8 cellular contexts compared by ENCODE assay signal in the genomic region with DNA sequence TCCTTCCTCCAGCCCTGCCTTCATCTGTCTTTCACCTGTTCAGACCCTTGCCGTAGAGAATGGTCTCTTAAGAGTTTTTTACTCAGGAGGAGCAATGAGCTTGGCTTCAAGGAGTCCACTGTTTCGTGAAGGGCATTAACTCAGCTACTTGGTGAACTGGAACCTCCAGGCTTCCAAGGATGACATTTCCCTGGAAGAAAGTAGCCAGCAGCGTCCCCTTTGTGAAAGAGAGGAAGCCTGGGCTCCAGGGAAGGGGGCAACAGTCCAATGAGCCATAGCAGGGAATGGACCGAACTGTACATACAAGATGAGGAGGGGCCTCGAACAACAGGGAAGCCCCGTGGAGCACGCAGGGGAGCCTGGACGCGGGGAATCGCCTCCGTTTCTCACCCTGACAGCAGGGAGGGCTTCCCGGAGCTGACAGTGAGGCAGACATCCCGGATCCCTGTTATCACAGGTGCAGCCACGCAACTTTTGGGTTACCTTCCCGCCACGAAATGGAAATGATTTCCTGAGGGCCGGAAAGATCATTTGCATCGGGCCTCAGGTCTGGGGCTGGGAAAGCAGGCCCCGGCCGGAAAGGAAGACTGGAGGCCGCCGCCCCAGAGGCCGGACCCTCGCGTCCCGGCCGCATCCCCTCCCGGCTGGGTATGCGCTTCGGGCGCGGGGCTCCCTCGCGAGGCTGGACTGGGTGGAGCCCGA. TPM values are rescaled to one million over a fixed set of nuclear protein-coding genes. Genes with fewer than 3 reads are reported as not detected.
DNase-seq lines count a peak whose midpoint lies in the region; ATAC-seq and TF ChIP-seq lines count a peak whose summit lies in the region.

No MANE protein-coding gene starts in this region.

- no peaks in the 10 kb centered on the region for H3K9me3 Mint-ChIP-seq in activated naive CD4-positive, alpha-beta T cell treated with anti-CD3 and anti-CD28 coated beads, Interleukin-2, amount 10 ng/mL, durations not matched to agents 7 days and 5 days
- H3K9me3 Mint-ChIP-seq in activated naive CD4-positive, alpha-beta T cell treated with anti-CD3 and anti-CD28 coated beads, Interleukin-2, amount 50 U/mL, for 72 hours = no peaks in the 10 kb centered on the region
- H3K9me3 Mint-ChIP-seq in brain = peaks cover 0 to 6% (median 0%) of the 10 kb centered on the region in 5 experiments

- CTCF ChIA-PET in activated naive CD4-positive, alpha-beta T cell treated with anti-CD3 and anti-CD28 coated beads, Interleukin-2, amount 10 ng/mL, durations not matched to agents 7 days and 5 days (lab: Charles Lee) = interaction anchor here (1.7 to 11.3 kb wide), 2 partner anchors 15 to 51 kb away, joined by 4 to 70 read pairs; partner anchors contain the start of gene VPS18

- H3K23ac ChIP-seq in mesendoderm (ENCODE audit: low read length) = no peak overlapping the region

- TF ChIP-seq POLR2A in tibial nerve (IDR thresholded peaks at IDR 0.05) = no peak

- H3K4me3 ChIP-seq in mesendoderm (ENCODE audit: low read length) = peak overlapping the region; percentile 47
- H3K4me3 ChIP-seq in tibial nerve = peak overlapping the region; percentile 26 to 57 (median 43)

- H3K27ac ChIP-seq in mesendoderm (ENCODE audit: low read depth, low read length) (no peak overlapping the region), tibial nerve (peak overlapping the region in 1 of 4 donors; percentile 69)

- no CpG with 5 or more reads among the region's 35 CpGs for WGBS in mesendoderm (ENCODE audit: extremely low coverage, insufficient coverage, low lambda C conversion rate)
- WGBS in tibial nerve, 2 donors = 15 to 31% methylated on average over 16 to 32 of the region's 35 CpGs

- no peaks in the 10 kb centered on the region for H3K36me3 Mint-ChIP-seq in activated naive CD4-positive, alpha-beta T cell treated with anti-CD3 and anti-CD28 coated beads, Interleukin-2, amount 10 ng/mL, durations not matched to agents 7 days and 5 days
- peaks cover 4 to 5% of the 10 kb centered on the region in 2 donors for H3K36me3 Mint-ChIP-seq in activated naive CD4-positive, alpha-beta T cell treated with anti-CD3 and anti-CD28 coated beads, Interleukin-2, amount 50 U/mL, for 72 hours
- no peaks in the 10 kb centered on the region for H3K36me3 Mint-ChIP-seq in brain

- no peak overlapping the region for H4K5ac ChIP-seq in mesendoderm (ENCODE audit: low read length)

- peak overlapping the region; percentile 78 for H3K4me2 ChIP-seq in mesendoderm (ENCODE audit: low read length)

- peak overlapping the region; percentile 83 for H3K56ac ChIP-seq in mesendoderm (ENCODE audit: low read length)

- no peak overlapping the region for H3K4ac ChIP-seq in mesendoderm (ENCODE audit: low read depth, low read length)

- H2BK5ac ChIP-seq in mesendoderm (ENCODE audit: low read length) = no peak overlapping the region

- H3K4me1 ChIP-seq in mesendoderm (ENCODE audit: control insufficient read depth, low read depth, low read length) = peaks cover 20% of the 10 kb centered on the region
- peaks cover 0 to 20% (median 11%) of the 10 kb centered on the region in 4 donors for H3K4me1 ChIP-seq in tibial nerve

- peaks cover 67% of the 10 kb centered on the region for H3K27me3 Mint-ChIP-seq in activated naive CD4-positive, alpha-beta T cell treated with anti-CD3 and anti-CD28 coated beads, Interleukin-2, amount 10 ng/mL, durations not matched to agents 7 days and 5 days
- peaks cover 84% of the 10 kb centered on the region for H3K27me3 Mint-ChIP-seq in brain

- TF ChIP-seq CTCF in brain (conservative IDR thresholded peaks at IDR 0.05) (no peak), tibial nerve (IDR thresholded peaks at IDR 0.05) (no peak)

- H2BK120ac ChIP-seq in mesendoderm (ENCODE audit: low read depth, low read length) = no peak overlapping the region

- peaks cover 24% of the 10 kb centered on the region for H3K79me1 ChIP-seq in mesendoderm (ENCODE audit: low read length)

- TF ChIP-seq EP300 in tibial nerve (IDR thresholded peaks at IDR 0.05) = no peak

- H3K27me3 ChIP-seq in mesendoderm (ENCODE audit: insufficient read depth, low read length, poor library complexity) (no peaks in the 10 kb centered on the region), tibial nerve (peaks cover 0 to 30% of the 10 kb centered on the region in 2 donors)

- H3K9me3 ChIP-seq in tibial nerve = no peaks in the 10 kb centered on the region

- no peak overlapping the region for H2BK15ac ChIP-seq in mesendoderm (replicated peaks; ENCODE audit: low read depth)

- ATAC-seq in activated naive CD4-positive, alpha-beta T cell treated with anti-CD3 and anti-CD28 coated beads, Interleukin-2, amount 50 U/mL, for 72 hours = no peak
- ATAC-seq in GM21390 (IDR thresholded peaks at IDR 0.05; ENCODE audit: unreplicated experiment) = no peak

- H3K4me3 Mint-ChIP-seq in activated naive CD4-positive, alpha-beta T cell treated with anti-CD3 and anti-CD28 coated beads, Interleukin-2, amount 10 ng/mL, durations not matched to agents 7 days and 5 days = peak overlapping the region; percentile 69
- peak overlapping the region; percentile 78 to 87 (median 81) for H3K4me3 Mint-ChIP-seq in brain

- H3K9ac ChIP-seq in mesendoderm (ENCODE audit: low read length) = peak overlapping the region; percentile 94

- peak overlapping the region; percentile 21 for H3K18ac ChIP-seq in mesendoderm (ENCODE audit: low read length)

- DNase-seq in activated naive CD4-positive, alpha-beta T cell treated with anti-CD3 and anti-CD28 coated beads, Interleukin-2, amount 10 ng/mL, durations not matched to agents 7 days and 5 days = no peak
- DNase-seq in activated naive CD4-positive, alpha-beta T cell treated with anti-CD3 and anti-CD28 coated beads, Interleukin-2, amount 50 U/mL, for 72 hours (ENCODE audit: low spot score in 2 of 2) = no peak
- peak; percentile 36 for DNase-seq in mesendoderm
- DNase-seq in tibial nerve (ENCODE audit: low spot score in 2 of 2) = no peak
- DNase-seq in NCI-H1694 (lab: John Stamatoyannopoulos, UW) = no peak
- no peak for DNase-seq in SHP77 (lab: John Stamatoyannopoulos, UW)

- H2AK5ac ChIP-seq in mesendoderm (ENCODE audit: low read length) = no peak overlapping the region

- H3K4me1 Mint-ChIP-seq in activated naive CD4-positive, alpha-beta T cell treated with anti-CD3 and anti-CD28 coated beads, Interleukin-2, amount 10 ng/mL, durations not matched to agents 7 days and 5 days = peaks cover 35% of the 10 kb centered on the region
- H3K4me1 Mint-ChIP-seq in brain = peaks cover 16% of the 10 kb centered on the region

- H3K79me2 ChIP-seq in mesendoderm (ENCODE audit: control insufficient read depth, insufficient read depth, low read length) = peaks cover 30% of the 10 kb centered on the region

- no peak overlapping the region for H4K8ac ChIP-seq in mesendoderm (ENCODE audit: low read depth, low read length)

- H3K36me3 ChIP-seq in mesendoderm (ENCODE audit: control insufficient read depth, insufficient read depth, low read length) (peaks cover 1% of the 10 kb centered on the region), tibial nerve (no peaks in the 10 kb centered on the region)

- no peak overlapping the region for H3K27ac Mint-ChIP-seq in activated naive CD4-positive, alpha-beta T cell treated with anti-CD3 and anti-CD28 coated beads, Interleukin-2, amount 10 ng/mL, durations not matched to agents 7 days and 5 days
- H3K27ac Mint-ChIP-seq in activated naive CD4-positive, alpha-beta T cell treated with anti-CD3 and anti-CD28 coated beads, Interleukin-2, amount 50 U/mL, for 72 hours = no peak overlapping the region
- H3K27ac Mint-ChIP-seq in brain = peak overlapping the region in 1 of 5 experiments; percentile 43

RNA-seq across cellular contexts. Expression of gene SPINT1, which starts 0.5 kb away (rescaled TPM):
- total RNA-seq in activated naive CD4-positive, alpha-beta T cell treated with anti-CD3 and anti-CD28 coated beads, Interleukin-2, amount 50 U/mL, for 72 hours = 1 to 10 TPM; 6.9 to 10.0 TPM
- polyA plus RNA-seq in brain (ENCODE audit: insufficient read depth, low read depth, low replicate concordance) = 151 TPM
- 90.7 TPM for polyA plus RNA-seq in mesendoderm (2013, experiment 1 of 2)
- 92.6 TPM for polyA plus RNA-seq in mesendoderm (2013, experiment 2 of 2)
- 10 to 100 TPM in 1 of 4 donors, 1 to 10 TPM in 3; 1.1 to 12.0 (median 4.2) TPM for total RNA-seq in tibial nerve

RNA-seq across cellular contexts. Expression of gene PPP1R14D, which starts 14.8 kb away (rescaled TPM):
- not detected for total RNA-seq in activated naive CD4-positive, alpha-beta T cell treated with anti-CD3 and anti-CD28 coated beads, Interleukin-2, amount 50 U/mL, for 72 hours
- 0.66 TPM for polyA plus RNA-seq in brain (ENCODE audit: insufficient read depth, low read depth, low replicate concordance)
- polyA plus RNA-seq in mesendoderm (2013, experiment 1 of 2) = not detected
- polyA plus RNA-seq in mesendoderm (2013, experiment 2 of 2) = 0.06 TPM
- not detected for total RNA-seq in tibial nerve

RNA-seq across cellular contexts. Expression of gene RHOV, which starts 30.7 kb away (rescaled TPM):
- under 1 TPM in 1 of 2 donors, not detected in 1; 0.72 TPM for total RNA-seq in activated naive CD4-positive, alpha-beta T cell treated with anti-CD3 and anti-CD28 coated beads, Interleukin-2, amount 50 U/mL, for 72 hours
- polyA plus RNA-seq in brain (ENCODE audit: insufficient read depth, low read depth, low replicate concordance) = 2.3 TPM
- polyA plus RNA-seq in mesendoderm (2013, experiment 1 of 2) = 1.2 TPM
- polyA plus RNA-seq in mesendoderm (2013, experiment 2 of 2) = 1.2 TPM
- under 1 TPM in 2 of 4 donors, not detected in 2; 0.39 to 0.60 TPM for total RNA-seq in tibial nerve

RNA-seq across cellular contexts. Expression of gene DNAJC17, which starts 36.1 kb away (rescaled TPM):
- 10 to 100 TPM; 20.2 to 36.1 TPM for total RNA-seq in activated naive CD4-positive, alpha-beta T cell treated with anti-CD3 and anti-CD28 coated beads, Interleukin-2, amount 50 U/mL, for 72 hours
- polyA plus RNA-seq in brain (ENCODE audit: insufficient read depth, low read depth, low replicate concordance) = 45.6 TPM
- polyA plus RNA-seq in mesendoderm (2013, experiment 1 of 2) = 52.5 TPM
- 49.3 TPM for polyA plus RNA-seq in mesendoderm (2013, experiment 2 of 2)
- total RNA-seq in tibial nerve = 10 to 100 TPM; 23.9 to 61.5 (median 36.3) TPM

RNA-seq across cellular contexts. Expression of gene ZFYVE19, which starts 36.4 kb away (rescaled TPM):
- 10 to 100 TPM; 24.6 to 26.6 TPM for total RNA-seq in activated naive CD4-positive, alpha-beta T cell treated with anti-CD3 and anti-CD28 coated beads, Interleukin-2, amount 50 U/mL, for 72 hours
- 55.0 TPM for polyA plus RNA-seq in brain (ENCODE audit: insufficient read depth, low read depth, low replicate concordance)
- 6.6 TPM for polyA plus RNA-seq in mesendoderm (2013, experiment 1 of 2)
- polyA plus RNA-seq in mesendoderm (2013, experiment 2 of 2) = 7.2 TPM
- total RNA-seq in tibial nerve = 10 to 100 TPM; 19.0 to 48.5 (median 34.2) TPM
